19 cellular contexts compared by ENCODE assay signal in genomic region chr1:229040630-229041358, GRCh38.
"Had no signal": no experiment of that assay in that cellular context is flagged by ENCODE, and none has a peak within 500 bp of the region (broad histone marks: within the 10 kb centered on the region; RNA-seq: fewer than 3 reads in every experiment).

No MANE protein-coding gene starts in this region.

- H3K9me3 ChIP-seq: gastrocnemius medialis, heart right ventricle, neutrophil, right atrium auricular region, sigmoid colon, stomach, thoracic aorta had no signal

- H3K4me3 ChIP-seq: dorsolateral prefrontal cortex, gastrocnemius medialis, heart right ventricle, right atrium auricular region, sigmoid colon, stomach, thoracic aorta had no signal

- H3K36me3 ChIP-seq: gastrocnemius medialis, heart right ventricle, neutrophil, right atrium auricular region, sigmoid colon, stomach, thoracic aorta had no signal

- H3K27ac ChIP-seq: dorsolateral prefrontal cortex, gastrocnemius medialis, heart right ventricle, neutrophil, right atrium auricular region, sigmoid colon, stomach, thoracic aorta had no signal

- H3K4me1 ChIP-seq: gastrocnemius medialis, right atrium auricular region, sigmoid colon, stomach had no signal

- DNase-seq: cortex of kidney; dorsolateral prefrontal cortex; effector CD8-positive, alpha-beta T cell; gastrocnemius medialis; heart right ventricle; hypothalamus; kidney glomerular epithelial cell; mesendoderm; naive B cell; sigmoid colon; small intestine; stimulated activated CD4-positive, alpha-beta T cell treated with anti-CD3 and anti-CD28 coated beads, Interleukin-12 subunit alpha, Interleukin-12 subunit beta, amount 100 ng/mL, for 4 hours; stimulated activated naive CD4-positive, alpha-beta T cell; stomach; substantia nigra; trophoblast cell had no signal

- ATAC-seq: gastrocnemius medialis, heart right ventricle had no signal

- H3K27me3 ChIP-seq: neutrophil, right atrium auricular region, sigmoid colon, stomach had no signal
